12 cellular contexts compared by ENCODE assay signal in genomic region chrX:40449396-40449795, GRCh38.
"Had no signal": no experiment of that assay in that cellular context is flagged by ENCODE, and none has a peak within 500 bp of the region (broad histone marks: within the 10 kb centered on the region; RNA-seq: fewer than 3 reads in every experiment).

No MANE protein-coding gene starts in this region.

- H3K4me3 ChIP-seq: body of pancreas, mucosa of descending colon, right atrium auricular region, skin epidermis, stomach, tibial artery, vagina had no signal

- H3K9me3 ChIP-seq: body of pancreas, mucosa of descending colon, right atrium auricular region, stomach, tibial artery, vagina had no signal

- H3K27ac ChIP-seq: body of pancreas, right atrium auricular region, stomach, tibial artery, vagina had no signal

- DNase-seq: activated T-cell treated with anti-CD3 and anti-CD28 coated beads, Interleukin-2, amount 50 U/mL, for 1 hour; body of pancreas; effector memory CD8-positive, alpha-beta T cell; immature natural killer cell; mucosa of descending colon; naive thymus-derived CD8-positive, alpha-beta T cell; posterior cingulate gyrus; stomach; tibial artery had no signal

- H3K36me3 ChIP-seq: right atrium auricular region, stomach, tibial artery, vagina had no signal

- H3K27me3 ChIP-seq: body of pancreas, right atrium auricular region, stomach, tibial artery, vagina had no signal

- ATAC-seq: body of pancreas; effector memory CD8-positive, alpha-beta T cell; mucosa of descending colon; naive thymus-derived CD8-positive, alpha-beta T cell had no signal

- H3K4me1 ChIP-seq: body of pancreas, right atrium auricular region, vagina had no signal
